In the genomic region with DNA sequence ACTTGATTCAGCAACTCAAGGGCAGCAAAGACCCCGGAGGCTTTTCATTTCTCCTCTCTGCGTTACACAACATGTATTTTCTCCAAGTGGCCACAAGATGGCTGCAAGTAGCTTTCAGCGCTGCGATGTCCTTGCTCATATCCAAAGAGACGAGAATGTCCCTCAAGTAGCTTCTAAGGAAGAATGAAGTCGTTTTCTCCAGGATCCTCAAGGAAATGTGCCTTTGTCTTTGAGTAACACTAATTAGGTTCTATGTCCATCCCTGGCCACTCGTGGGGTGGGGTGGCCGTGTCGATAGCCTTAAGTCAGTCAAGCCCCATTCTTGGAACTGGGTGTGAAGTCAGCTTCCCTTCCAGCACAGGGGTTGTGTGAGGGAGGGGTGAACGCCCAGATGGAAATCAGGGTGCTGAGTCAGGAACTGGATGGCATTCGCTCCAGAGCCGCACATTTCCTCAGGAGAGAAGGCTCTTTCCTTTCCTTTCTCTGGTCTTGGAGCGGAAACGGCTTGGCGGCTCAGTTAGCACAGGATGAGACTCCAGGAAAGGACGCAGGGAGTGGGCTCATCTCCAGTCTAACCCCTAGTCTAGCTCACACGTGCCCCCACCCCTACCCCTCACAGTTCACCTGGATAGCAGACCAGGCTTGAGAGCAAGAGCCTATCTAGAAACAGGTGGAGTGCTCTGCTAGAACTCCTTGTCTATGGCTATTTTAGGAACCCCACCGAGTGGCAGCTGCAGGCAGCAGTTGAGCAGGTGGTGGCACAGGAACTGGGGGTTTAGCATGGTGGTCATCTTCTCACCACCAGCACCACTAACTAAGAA, we compare ENCODE assay signal across 1 cellular context.
TF ChIP-seq lines count a peak whose summit lies in the region.

No MANE protein-coding gene starts in this region.

TF ChIP-seq in WTC11, 78 proteins besides CTCF, POLR2A, EP300 and RAD21 (continued from another document):
- TF ChIP-seq, protein P1, sequence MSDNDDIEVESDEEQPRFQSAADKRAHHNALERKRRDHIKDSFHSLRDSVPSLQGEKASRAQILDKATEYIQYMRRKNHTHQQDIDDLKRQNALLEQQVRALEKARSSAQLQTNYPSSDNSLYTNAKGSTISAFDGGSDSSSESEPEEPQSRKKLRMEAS (CRISPR knock-in tag; IDR thresholded peaks at IDR 0.05) = no peak
